18 cellular contexts compared by ENCODE assay signal in genomic region chr17:70074236-70074830, GRCh38. TPM values are rescaled to one million over a fixed set of nuclear protein-coding genes. Genes with fewer than 3 reads are reported as not detected.
DNase-seq lines count a peak whose midpoint lies in the region; ATAC-seq and TF ChIP-seq lines count a peak whose summit lies in the region.
"Had no signal": no experiment of that assay in that cellular context is flagged by ENCODE, and none has a peak within 500 bp of the region (broad histone marks: within the 10 kb centered on the region; RNA-seq: fewer than 3 reads in every experiment).

No MANE protein-coding gene starts in this region.

- peak; percentile 57 for DNase-seq in DMS53 (lab: John Stamatoyannopoulos, UW)
- peak; percentile 89 for DNase-seq in glomerular visceral epithelial cell (ENCODE audit: extremely low spot score)
- DNase-seq in mesenchymal stem cell, result no peak
- no peak for DNase-seq in stomach
- no peak for DNase-seq in 8988T
- DNase-seq in left colon, result no peak
- DNase-seq in naive thymus-derived CD8-positive, alpha-beta T cell, result no peak
- DNase-seq: HFFc6, IMR-90, Karpas-422, MG63, NCI-H187, NCI-H226, NCI-H526 treated with DMSO at 0.1 percent for 48 hours, SIG-M5 had no signal

- TF ChIP-seq CTCF in stomach (IDR thresholded peaks at IDR 0.05), result no peak

- peaks cover 0 to 2% (median 0%) of the 10 kb centered on the region in 9 donors for H3K9me3 Mint-ChIP-seq in naive thymus-derived CD8-positive, alpha-beta T cell
- H3K9me3 Mint-ChIP-seq: HFFc6 had no signal

- no peak overlapping the region for H4K91ac ChIP-seq in mesenchymal stem cell (ENCODE audit: low read length)

- peaks cover 4 to 10% (median 7%) of the 10 kb centered on the region in 5 donors for H3K27me3 Mint-ChIP-seq in naive thymus-derived CD8-positive, alpha-beta T cell

- intact Hi-C loops in stomach (cut with DNase I; ENCODE audit: low total_unique reads) (no loop called here), left colon (cut with DNase I, micrococcal nuclease) (no loop called here)

- H2BK5ac ChIP-seq in mesenchymal stem cell (ENCODE audit: low read depth, low read length, poor library complexity, severe bottlenecking), result peak overlapping the region; percentile 68

- WGBS in mesenchymal stem cell, result 90% methylated on average over 4 of the region's 5 CpGs
- WGBS in stomach, 5 donors, result 62 to 75% (median 67%) methylated on average over 5 of the region's 5 CpGs

- no peak overlapping the region for H2AFZ ChIP-seq in mesenchymal stem cell (ENCODE audit: low read depth, low read length)

- H3K23ac ChIP-seq in mesenchymal stem cell (ENCODE audit: low read length in 2 of 2), result no peak overlapping the region

- H2BK15ac ChIP-seq in mesenchymal stem cell (ENCODE audit: low read depth, poor library complexity, severe bottlenecking), result no peak overlapping the region

- peak overlapping the region; percentile 25 for H3K4me2 ChIP-seq in mesenchymal stem cell (ENCODE audit: low read length, poor library complexity, severe bottlenecking)

- H2BK12ac ChIP-seq in mesenchymal stem cell (ENCODE audit: low read length in 2 of 2), result no peak overlapping the region

- no peak overlapping the region for H3K18ac ChIP-seq in mesenchymal stem cell (ENCODE audit: low read depth in 1 of 2, low read length in 2 of 2)

- no peak overlapping the region for H3K4ac ChIP-seq in mesenchymal stem cell (ENCODE audit: low read depth in 1 of 2, low read length in 2 of 2)

- peak overlapping the region; percentile 93 for H2AK5ac ChIP-seq in mesenchymal stem cell (ENCODE audit: low read length, severe bottlenecking)

- peaks cover 2% of the 10 kb centered on the region for H3K4me1 ChIP-seq in mesenchymal stem cell (ENCODE audit: control insufficient read depth, insufficient read depth, low read depth, low read length)
- H3K4me1 ChIP-seq in stomach, result peaks cover 0 to 9% (median 4%) of the 10 kb centered on the region in 4 donors

- H3K9ac ChIP-seq in mesenchymal stem cell (ENCODE audit: low read length), result no peak overlapping the region

- H2BK120ac ChIP-seq in mesenchymal stem cell (ENCODE audit: low read depth, low read length), result no peak overlapping the region

- no peak overlapping the region for H3K14ac ChIP-seq in mesenchymal stem cell (ENCODE audit: low read length in 2 of 2)

- POLR2A ChIA-PET in naive thymus-derived CD8-positive, alpha-beta T cell (lab: Charles Lee), result no interaction called here

- no peak overlapping the region for H3K4me3 ChIP-seq in mesenchymal stem cell (ENCODE audit: insufficient read depth in 1 of 2, low read depth in 1 of 2, low read length in 2 of 2)
- H3K4me3 ChIP-seq in stomach, result no peak overlapping the region
- H3K4me3 ChIP-seq: MG63 had no signal

- H3K36me3 ChIP-seq in mesenchymal stem cell (ENCODE audit: control insufficient read depth in 1 of 2, insufficient read depth in 2 of 2, low read depth in 1 of 2, low read length in 2 of 2) (no peaks in the 10 kb centered on the region), stomach (no peaks in the 10 kb centered on the region)
- H3K36me3 ChIP-seq: MG63 had no signal

- H3K9me3 ChIP-seq in mesenchymal stem cell (ENCODE audit: control insufficient read depth, low read length), result no peaks in the 10 kb centered on the region
- no peaks in the 10 kb centered on the region for H3K9me3 ChIP-seq in stomach
- H3K9me3 ChIP-seq: MG63 had no signal

- peak overlapping the region; percentile 96 for H3K27ac ChIP-seq in mesenchymal stem cell (ENCODE audit: low read length, poor library complexity, severe bottlenecking)
- peak overlapping the region; percentile 34 to 75 (median 48) for H3K27ac ChIP-seq in stomach

- H4K8ac ChIP-seq in mesenchymal stem cell (ENCODE audit: low read length), result no peak overlapping the region

- TF ChIP-seq EP300 in stomach (IDR thresholded peaks at IDR 0.05), result no peak

- no peaks in the 10 kb centered on the region for H3K4me1 Mint-ChIP-seq in naive thymus-derived CD8-positive, alpha-beta T cell

- no peaks in the 10 kb centered on the region for H3K27me3 ChIP-seq in mesenchymal stem cell (ENCODE audit: control insufficient read depth in 1 of 2, insufficient read depth in 1 of 2, low read length in 2 of 2)
- H3K27me3 ChIP-seq in stomach, result no peaks in the 10 kb centered on the region
- H3K27me3 ChIP-seq: MG63 had no signal

- no peak overlapping the region for H3K4me3 Mint-ChIP-seq in naive thymus-derived CD8-positive, alpha-beta T cell
- H3K4me3 Mint-ChIP-seq: HFFc6 had no signal

- no peak for ATAC-seq in left colon
- no peak for ATAC-seq in HG03378 (IDR thresholded peaks at IDR 0.05; ENCODE audit: unreplicated experiment)
- no peak for ATAC-seq in naive thymus-derived CD8-positive, alpha-beta T cell

- H3K27ac Mint-ChIP-seq in naive thymus-derived CD8-positive, alpha-beta T cell, result no peak overlapping the region
- H3K27ac Mint-ChIP-seq: HFFc6 had no signal

- no peaks in the 10 kb centered on the region for H3K36me3 Mint-ChIP-seq in naive thymus-derived CD8-positive, alpha-beta T cell

- peaks cover 3% of the 10 kb centered on the region for H3K79me1 ChIP-seq in mesenchymal stem cell (replicated peaks; ENCODE audit: low read length, poor library complexity, severe bottlenecking)

- no peak for TF ChIP-seq POLR2A in stomach (IDR thresholded peaks at IDR 0.05)

RNA-seq across cellular contexts. Expression of gene KCNJ16, which starts 0.7 kb away (rescaled TPM):
- 0.01 TPM for polyA plus RNA-seq in mesenchymal stem cell (2013, experiment 1 of 2)
- not detected for polyA plus RNA-seq in mesenchymal stem cell (2013, experiment 2 of 2)
- total RNA-seq in stomach, result 100 to 1,000 TPM in 1 of 5 donors, 10 to 100 TPM in 3, not detected in 1; 12.9 to 135 (median 34.0) TPM
- 10 to 100 TPM in 1 of 3 donors, 1 to 10 TPM in 2; 5.9 to 10.5 (median 9.1) TPM for polyA plus RNA-seq in stomach
- under 1 TPM; 0.22 to 0.24 TPM for total RNA-seq in left colon
- not detected for total RNA-seq in naive thymus-derived CD8-positive, alpha-beta T cell
- polyA plus RNA-seq in naive thymus-derived CD8-positive, alpha-beta T cell, result not detected
- total RNA-seq: HFFc6, IMR-90, OCI-LY7, RPMI7951 had no signal
- polyA plus RNA-seq: IMR-90 had no signal

Comparison
In these comparisons a context has a peak if more than half of its experiments do, and no peak if none do; other contexts are left out.
1. DNase-seq: peak in DMS53 (single experiment) and glomerular visceral epithelial cell (single experiment); none in mesenchymal stem cell (single experiment), stomach (single experiment), 8988T (single experiment), left colon (0 of 2) and naive thymus-derived CD8-positive, alpha-beta T cell (0 of 10).